27 cellular contexts compared by ENCODE assay signal in the genomic region with DNA sequence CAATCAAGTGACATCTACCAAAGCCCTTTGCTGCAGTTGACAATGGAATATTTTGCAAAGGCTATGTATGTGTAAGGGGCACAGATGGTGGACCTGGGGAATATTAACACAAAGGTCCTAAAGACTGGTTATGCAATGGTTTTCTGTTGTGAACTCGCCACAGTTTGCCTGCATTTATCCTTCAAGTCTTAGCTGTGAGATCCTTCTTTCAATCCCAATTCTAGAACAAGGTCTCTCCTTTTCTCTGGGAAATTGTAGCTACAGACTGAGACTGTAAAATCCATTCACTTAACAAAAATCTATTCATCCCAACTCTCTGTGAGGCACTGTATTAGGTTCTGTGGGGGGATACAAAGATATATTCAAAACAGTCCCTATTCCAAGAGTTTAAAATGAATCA.
DNase-seq lines count a peak whose midpoint lies in the region; ATAC-seq and TF ChIP-seq lines count a peak whose summit lies in the region.
"Had no signal": no experiment of that assay in that cellular context is flagged by ENCODE, and none has a peak within 500 bp of the region (broad histone marks: within the 10 kb centered on the region; RNA-seq: fewer than 3 reads in every experiment).

No MANE protein-coding gene starts in this region.

- CTCF ChIA-PET in activated CD4-positive, alpha-beta T cell treated with anti-CD3 and anti-CD28 coated beads, Interleukin-2, amount 10 ng/mL, durations not matched to agents 7 days and 5 days (lab: Charles Lee) = no interaction called here

- H3K27ac ChIP-seq in angular gyrus (ENCODE audit: low read depth, low read length) = peak overlapping the region; percentile 75
- H3K27ac ChIP-seq: BLaER1 treated with 17β-estradiol and CSF1 and Interleukin-3, amounts not matched to agents 10 nM and 100 nM; GM23248; RWPE1; SK-N-MC had no signal

- H3K4me1 ChIP-seq in mucosa of descending colon (ENCODE audit: low read depth) = no peaks in the 10 kb centered on the region
- H3K4me1 ChIP-seq: BLaER1 treated with 17β-estradiol and CSF1 and Interleukin-3, amounts not matched to agents 10 nM and 100 nM had no signal

- H3K36me3 ChIP-seq in mucosa of descending colon (ENCODE audit: low read depth) = no peaks in the 10 kb centered on the region
- H3K36me3 ChIP-seq: BLaER1 treated with 17β-estradiol and CSF1 and Interleukin-3, amounts not matched to agents 10 nM and 100 nM had no signal

- in situ Hi-C loops in G401 (cut with HindIII; ENCODE audit: low sequenced_read_pairs) = no loop called here

- TF ChIP-seq CTCF in mucosa of descending colon (IDR thresholded peaks at IDR 0.05) = no peak

- no peak overlapping the region for H3K4me3 ChIP-seq in mucosa of descending colon
- H3K4me3 ChIP-seq: BLaER1 treated with 17β-estradiol and CSF1 and Interleukin-3, amounts not matched to agents 10 nM and 100 nM; GM23248; SK-N-MC had no signal

- H3K9me3 ChIP-seq in mucosa of descending colon = no peaks in the 10 kb centered on the region
- H3K9me3 ChIP-seq: BLaER1 treated with 17β-estradiol and CSF1 and Interleukin-3, amounts not matched to agents 10 nM and 100 nM had no signal

- ATAC-seq in mucosa of descending colon (no peak), esophagus mucosa (no peak)
- ATAC-seq: HepG2, Panc1 had no signal

- H3K36me3 Mint-ChIP-seq in activated CD4-positive, alpha-beta T cell treated with anti-CD3 and anti-CD28 coated beads, Interleukin-2, amount 10 ng/mL, durations not matched to agents 7 days and 5 days (ENCODE audit: low read depth) = no peaks in the 10 kb centered on the region

- no peak overlapping the region for H3K27ac Mint-ChIP-seq in activated CD4-positive, alpha-beta T cell treated with anti-CD3 and anti-CD28 coated beads, Interleukin-2, amount 10 ng/mL, durations not matched to agents 7 days and 5 days
- H3K27ac Mint-ChIP-seq: CD4-positive, alpha-beta T cell; H9 had no signal

- no peaks in the 10 kb centered on the region for H3K27me3 Mint-ChIP-seq in activated CD4-positive, alpha-beta T cell treated with anti-CD3 and anti-CD28 coated beads, Interleukin-2, amount 10 ng/mL, durations not matched to agents 7 days and 5 days
- H3K27me3 Mint-ChIP-seq: CD4-positive, alpha-beta T cell had no signal

- POLR2A ChIA-PET in activated CD4-positive, alpha-beta T cell treated with anti-CD3 and anti-CD28 coated beads, Interleukin-2, amount 10 ng/mL, durations not matched to agents 7 days and 5 days (lab: Charles Lee) = no interaction called here

- H3K9me3 Mint-ChIP-seq in activated CD4-positive, alpha-beta T cell treated with anti-CD3 and anti-CD28 coated beads, Interleukin-2, amount 10 ng/mL, durations not matched to agents 7 days and 5 days = no peaks in the 10 kb centered on the region
- H3K9me3 Mint-ChIP-seq: CD4-positive, alpha-beta T cell; H9 had no signal

- no peaks in the 10 kb centered on the region for H3K4me1 Mint-ChIP-seq in activated CD4-positive, alpha-beta T cell treated with anti-CD3 and anti-CD28 coated beads, Interleukin-2, amount 10 ng/mL, durations not matched to agents 7 days and 5 days

- DNase-seq in G401 (ENCODE audit: low spot score) (peak; percentile 47), foreskin melanocyte (peak; percentile 33), pons (ENCODE audit: low spot score) (peak; percentile 35), mucosa of descending colon (no peak)
- no peak for DNase-seq in activated CD4-positive, alpha-beta T cell treated with anti-CD3 and anti-CD28 coated beads, Interleukin-2, amount 10 ng/mL, durations not matched to agents 7 days and 5 days
- DNase-seq: AML-193; CD4-positive, alpha-beta T cell; DMS53; GM23248; H9; Karpas-422; NCI-H1092 treated with DMSO at 0.1 percent for 48 hours; NCI-H1436; NCI-H187; NCI-H2081 treated with DMSO at 0.1 percent for 48 hours; NCI-H2171; NCI-H226; NCI-H510A; NCI-H774; SHP77 had no signal

- H3K4me3 Mint-ChIP-seq in activated CD4-positive, alpha-beta T cell treated with anti-CD3 and anti-CD28 coated beads, Interleukin-2, amount 10 ng/mL, durations not matched to agents 7 days and 5 days = no peak overlapping the region
- H3K4me3 Mint-ChIP-seq: CD4-positive, alpha-beta T cell; H9 had no signal

- intact Hi-C loops in mucosa of descending colon (cut with DNase I, micrococcal nuclease) = no loop called here

Comparison
In these comparisons a context has a peak if more than half of its experiments do, and no peak if none do; other contexts are left out.
1. DNase-seq: peak in G401 (single experiment), foreskin melanocyte (single experiment) and pons (single experiment); none in activated CD4-positive, alpha-beta T cell treated with anti-CD3 and anti-CD28 coated beads, Interleukin-2, amount 10 ng/mL, durations not matched to agents 7 days and 5 days (single experiment) and mucosa of descending colon (0 of 3).